Comparison of ENCODE assay signal across 8 cellular contexts in genomic region chr16:19167710-19168172, GRCh38. TPM values are rescaled to one million over a fixed set of nuclear protein-coding genes. Genes with fewer than 3 reads are reported as not detected.
DNase-seq lines count a peak whose midpoint lies in the region; ATAC-seq and TF ChIP-seq lines count a peak whose summit lies in the region.

No MANE protein-coding gene starts in this region.

- DNase-seq in Caki2 (ENCODE audit: low read depth) (peak; percentile 80), NCI-H2029 treated with DMSO at 0.1 percent for 48 hours (lab: John Stamatoyannopoulos, UW) (peak; percentile 26), fibroblast of villous mesenchyme (ENCODE audit: low read depth) (peak; percentile 73), neural progenitor cell (ENCODE audit: low spot score) (peak; percentile 92)
- DNase-seq in activated CD8-positive, alpha-beta T cell treated with anti-CD3 and anti-CD28 coated beads, Interleukin-2, amount 10 ng/mL, durations not matched to agents 7 days and 5 days, result peak; percentile 44

- H3K27me3 Mint-ChIP-seq in activated CD8-positive, alpha-beta T cell treated with anti-CD3 and anti-CD28 coated beads, Interleukin-2, amount 10 ng/mL, durations not matched to agents 7 days and 5 days (ENCODE audit: low read depth), result peaks cover 18% of the 10 kb centered on the region
- peaks cover 12% of the 10 kb centered on the region for H3K27me3 Mint-ChIP-seq in neural progenitor cell (ENCODE audit: insufficient read depth, low read depth)

- POLR2A ChIA-PET in activated CD8-positive, alpha-beta T cell treated with anti-CD3 and anti-CD28 coated beads, Interleukin-2, amount 10 ng/mL, durations not matched to agents 7 days and 5 days (lab: Charles Lee), result no interaction called here

- H3K9ac ChIP-seq in neural progenitor cell, result no peak overlapping the region

- peaks cover 3% of the 10 kb centered on the region for H3K4me1 ChIP-seq in neural progenitor cell
- no peaks in the 10 kb centered on the region for H3K4me1 ChIP-seq in urinary bladder (ENCODE audit: insufficient read depth)

- H3K36me3 ChIP-seq in neural progenitor cell (no peaks in the 10 kb centered on the region), urinary bladder (ENCODE audit: insufficient read depth) (no peaks in the 10 kb centered on the region)

- CTCF ChIA-PET in activated CD8-positive, alpha-beta T cell treated with anti-CD3 and anti-CD28 coated beads, Interleukin-2, amount 10 ng/mL, durations not matched to agents 7 days and 5 days (lab: Charles Lee), result no interaction called here

- H3K27me3 ChIP-seq in neural progenitor cell, result peaks cover 41% of the 10 kb centered on the region

- peak; percentile 68 for ATAC-seq in GM21825 (IDR thresholded peaks at IDR 0.05; ENCODE audit: unreplicated experiment)
- peak; percentile 80 for ATAC-seq in activated CD8-positive, alpha-beta T cell treated with anti-CD3 and anti-CD28 coated beads, Interleukin-2, amount 10 ng/mL, durations not matched to agents 7 days and 5 days
- ATAC-seq in GM21515 (IDR thresholded peaks at IDR 0.05; ENCODE audit: unreplicated experiment), result no peak

- H3K79me2 ChIP-seq in neural progenitor cell (ENCODE audit: low read depth), result no peaks in the 10 kb centered on the region

- no peak overlapping the region for H3K4me3 Mint-ChIP-seq in activated CD8-positive, alpha-beta T cell treated with anti-CD3 and anti-CD28 coated beads, Interleukin-2, amount 10 ng/mL, durations not matched to agents 7 days and 5 days
- H3K4me3 Mint-ChIP-seq in neural progenitor cell, result peak overlapping the region; percentile 85

- H3K36me3 Mint-ChIP-seq in activated CD8-positive, alpha-beta T cell treated with anti-CD3 and anti-CD28 coated beads, Interleukin-2, amount 10 ng/mL, durations not matched to agents 7 days and 5 days (ENCODE audit: low read depth), result no peaks in the 10 kb centered on the region
- peaks cover 2% of the 10 kb centered on the region for H3K36me3 Mint-ChIP-seq in neural progenitor cell

- TF ChIP-seq CTCF in fibroblast of villous mesenchyme (IDR thresholded peaks at IDR 0.05; ENCODE audit: insufficient read depth, low read depth, low read length) (peak; percentile 54), neural progenitor cell (IDR thresholded peaks at IDR 0.05) (peak; percentile 85)

- H4K20me1 ChIP-seq in neural progenitor cell (ENCODE audit: low read depth), result peaks cover 8% of the 10 kb centered on the region

- no peak overlapping the region for H3K27ac Mint-ChIP-seq in activated CD8-positive, alpha-beta T cell treated with anti-CD3 and anti-CD28 coated beads, Interleukin-2, amount 10 ng/mL, durations not matched to agents 7 days and 5 days
- no peak overlapping the region for H3K27ac Mint-ChIP-seq in neural progenitor cell

- H2AFZ ChIP-seq in neural progenitor cell (replicated peaks), result peak overlapping the region; percentile 89

- no peaks in the 10 kb centered on the region for H3K9me3 ChIP-seq in neural progenitor cell (ENCODE audit: low read depth)

- H3K27ac ChIP-seq in neural progenitor cell, result no peak overlapping the region
- H3K27ac ChIP-seq in urinary bladder (ENCODE audit: low read depth), result no peak overlapping the region

- in situ Hi-C loops in Caki2 (cut with HindIII; ENCODE audit: low pct_unique_long_range_greater_than_20kb, low sequenced_read_pairs), result no loop called here

- no peaks in the 10 kb centered on the region for H3K4me1 Mint-ChIP-seq in activated CD8-positive, alpha-beta T cell treated with anti-CD3 and anti-CD28 coated beads, Interleukin-2, amount 10 ng/mL, durations not matched to agents 7 days and 5 days (ENCODE audit: low read depth)
- peaks cover 13% of the 10 kb centered on the region for H3K4me1 Mint-ChIP-seq in neural progenitor cell

- H3K4me2 ChIP-seq in neural progenitor cell, result peak overlapping the region; percentile 89

- WGBS in urinary bladder, result under 1% methylated on average over 45 of the region's 45 CpGs

- H3K9me3 Mint-ChIP-seq in activated CD8-positive, alpha-beta T cell treated with anti-CD3 and anti-CD28 coated beads, Interleukin-2, amount 10 ng/mL, durations not matched to agents 7 days and 5 days (ENCODE audit: insufficient read depth), result no peaks in the 10 kb centered on the region
- no peaks in the 10 kb centered on the region for H3K9me3 Mint-ChIP-seq in neural progenitor cell

- H3K4me3 ChIP-seq in fibroblast of villous mesenchyme (ENCODE audit: low read depth, low read length), result peak overlapping the region; percentile 53
- peak overlapping the region; percentile 78 for H3K4me3 ChIP-seq in neural progenitor cell
- peak overlapping the region; percentile 71 for H3K4me3 ChIP-seq in urinary bladder (ENCODE audit: low read depth, low read length)

- peaks cover 5% of the 10 kb centered on the region for H3F3A ChIP-seq in neural progenitor cell (ENCODE audit: low read depth)

RNA-seq across cellular contexts. Expression of gene SYT17, which starts 0.3 kb away (rescaled TPM):
- 9.9 and 15.1 TPM in 2 replicates for total RNA-seq in Caki2 (2014; rRNA removed; shearing (Covaris generic); ENCODE audit: low replicate concordance)
- not detected for total RNA-seq in activated CD8-positive, alpha-beta T cell treated with anti-CD3 and anti-CD28 coated beads, Interleukin-2, amount 10 ng/mL, durations not matched to agents 7 days and 5 days
- total RNA-seq in fibroblast of villous mesenchyme (under 0.01 TPM in 2 replicates), neural progenitor cell (ENCODE audit: low replicate concordance) (7.2 TPM in 2 replicates), urinary bladder (6.5 TPM)
- polyA plus RNA-seq in urinary bladder, result 1.8 TPM

RNA-seq across cellular contexts. Expression of gene ITPRIPL2, which starts 54.0 kb away (rescaled TPM):
- total RNA-seq in Caki2 (2014; rRNA removed; shearing (Covaris generic); ENCODE audit: low replicate concordance), result 19.7 and 29.0 TPM in 2 replicates
- total RNA-seq in activated CD8-positive, alpha-beta T cell treated with anti-CD3 and anti-CD28 coated beads, Interleukin-2, amount 10 ng/mL, durations not matched to agents 7 days and 5 days, result 1 to 10 TPM; 2.3 TPM
- total RNA-seq in fibroblast of villous mesenchyme, result 40.3 and 46.2 TPM in 2 replicates
- total RNA-seq in neural progenitor cell (ENCODE audit: low replicate concordance), result 3.7 and 5.4 TPM in 2 replicates
- 63.5 TPM for total RNA-seq in urinary bladder
- 14.5 TPM for polyA plus RNA-seq in urinary bladder

Comparison
In these comparisons a context has a peak if more than half of its experiments do, and no peak if none do; other contexts are left out.
1. DNase-seq: peak in every context shown above with its lines; median percentile 92 in neural progenitor cell; 80 in Caki2; 73 in fibroblast of villous mesenchyme; 44 in activated CD8-positive, alpha-beta T cell treated with anti-CD3 and anti-CD28 coated beads, Interleukin-2, amount 10 ng/mL, durations not matched to agents 7 days and 5 days; 26 in NCI-H2029 treated with DMSO at 0.1 percent for 48 hours.